10 cellular contexts compared by ENCODE assay signal in the genomic region with DNA sequence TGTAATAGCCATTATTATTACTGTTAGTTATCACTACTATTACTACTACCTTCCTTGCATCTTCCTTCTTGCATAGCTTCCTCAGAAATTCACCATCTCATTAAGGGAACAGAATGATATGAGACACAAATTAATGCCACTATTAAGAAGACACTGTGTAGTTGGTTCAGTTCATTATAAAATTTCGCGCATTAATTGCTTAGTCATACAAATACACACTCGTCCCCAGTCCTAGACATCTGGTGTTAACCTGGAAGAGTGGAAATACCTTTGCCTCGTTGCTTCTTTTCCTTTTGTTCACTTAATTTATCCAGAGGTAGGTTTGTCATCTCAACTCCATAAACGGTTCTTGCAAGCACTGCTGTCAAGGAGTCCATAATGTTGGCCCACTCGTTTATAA.
"Had no signal": no experiment of that assay in that cellular context is flagged by ENCODE, and none has a peak within 500 bp of the region (broad histone marks: within the 10 kb centered on the region; RNA-seq: fewer than 3 reads in every experiment).

No MANE protein-coding gene starts in this region.

- FAIRE-seq: H1, H54, K562 had no signal

- H3K27ac Mint-ChIP-seq: GM23338, HFFc6 had no signal

- H3K4me3 ChIP-seq: GM23338, K562 had no signal

- ATAC-seq: GM23338, K562 had no signal

- H3K27ac ChIP-seq: HL-60 had no signal

- H3K9me3 Mint-ChIP-seq: GM23338, H9, HFFc6 had no signal

- H3K4me2 ChIP-seq: GM23338 had no signal

- DNase-seq: H9, HCEC 1CT, HFFc6, IMR-90, KG1 had no signal

- H3K4me3 Mint-ChIP-seq: GM23338, H9, HFFc6 had no signal
